In genomic region chr7:2215851-2216250, GRCh38 we compare ENCODE assay signal across 25 cellular contexts. TPM values are rescaled to one million over a fixed set of nuclear protein-coding genes. Genes with fewer than 3 reads are reported as not detected.
A peak's percentile ranks its signal among the peaks of the same experiment; 100 is the strongest.
DNase-seq lines count a peak whose midpoint lies in the region; ATAC-seq and TF ChIP-seq lines count a peak whose summit lies in the region.
"Had no signal": no experiment of that assay in that cellular context is flagged by ENCODE, and none has a peak within 500 bp of the region (broad histone marks: within the 10 kb centered on the region; RNA-seq: fewer than 3 reads in every experiment).

No MANE protein-coding gene starts in this region.

- DNase-seq in Right ventricle myocardium inferior (ENCODE audit: missing footprints) (peak; percentile 67), heart right ventricle (no peak), T-helper 17 cell (no peak), osteoblast (ENCODE audit: insufficient read length, low spot score, missing footprints) (peak; percentile 77), uterus (no peak)
- DNase-seq in Jurkat, Clone E6-1 (ENCODE audit: low read depth, low spot score): peak; percentile 28
- DNase-seq: AML-193; C1 segment of cervical spinal cord; CD4-positive, alpha-beta memory T cell; COR-L47; DMS53; GM23248; H9; NCI-H1105; NCI-H146; NCI-H1930; NCI-H2107; NCI-H446; NCI-H524 treated with DMSO at 0.1 percent for 48 hours; NCI-H774; PC-3; SHP77 had no signal

- H3K79me2 ChIP-seq in osteoblast (ENCODE audit: insufficient read depth, low read length): peaks cover 2% of the 10 kb centered on the region

- no peak overlapping the region for H3K4me3 ChIP-seq in heart right ventricle
- no peak overlapping the region for H3K4me3 ChIP-seq in Jurkat, Clone E6-1 (ENCODE audit: low read length)
- no peak overlapping the region for H3K4me3 ChIP-seq in osteoblast (ENCODE audit: insufficient read depth, low read length)
- H3K4me3 ChIP-seq in uterus: no peak overlapping the region
- H3K4me3 ChIP-seq: A549, GM23248 had no signal

- no peak overlapping the region for H3K4me3 Mint-ChIP-seq in T-helper 17 cell
- H3K4me3 Mint-ChIP-seq: CD4-positive, alpha-beta memory T cell; H9 had no signal

- H3K27me3 Mint-ChIP-seq in T-helper 17 cell: no peaks in the 10 kb centered on the region
- H3K27me3 Mint-ChIP-seq: CD4-positive, alpha-beta memory T cell had no signal

- no peak for TF ChIP-seq POLR2A in uterus (IDR thresholded peaks at IDR 0.05)

- H3K9me3 ChIP-seq in heart right ventricle: peaks cover 0 to 3% (median 0%) of the 10 kb centered on the region in 11 donors
- no peaks in the 10 kb centered on the region for H3K9me3 ChIP-seq in T-helper 17 cell (ENCODE audit: control insufficient read depth, low read length, poor library complexity, severe bottlenecking)
- no peaks in the 10 kb centered on the region for H3K9me3 ChIP-seq in osteoblast (ENCODE audit: low read depth, low read length)
- no peaks in the 10 kb centered on the region for H3K9me3 ChIP-seq in uterus
- H3K9me3 ChIP-seq: A549 had no signal

- peak overlapping the region; percentile 53 for H3K27ac Mint-ChIP-seq in T-helper 17 cell

- no peak for TF ChIP-seq CTCF in heart right ventricle (IDR thresholded peaks at IDR 0.05)
- TF ChIP-seq CTCF in osteoblast (IDR thresholded peaks at IDR 0.05; ENCODE audit: extremely low read depth, low read depth, low read length): no peak
- TF ChIP-seq CTCF in uterus (IDR thresholded peaks at IDR 0.05): no peak

- H3K4me1 Mint-ChIP-seq in T-helper 17 cell: peaks cover 21% of the 10 kb centered on the region
- H3K4me1 Mint-ChIP-seq: H9 had no signal

- no peak for ATAC-seq in Right ventricle myocardium inferior
- ATAC-seq in heart right ventricle: no peak
- ATAC-seq in T-helper 17 cell: no peak
- no peak for ATAC-seq in GM21526 (IDR thresholded peaks at IDR 0.05; ENCODE audit: low FRiP score, unreplicated experiment)
- ATAC-seq: A549 had no signal

- H3K27ac ChIP-seq in heart right ventricle: no peak overlapping the region
- no peak overlapping the region for H3K27ac ChIP-seq in osteoblast (ENCODE audit: low read depth, low read length)
- H3K27ac ChIP-seq in uterus: no peak overlapping the region
- H3K27ac ChIP-seq: A549, GM23248, KMS-11 had no signal

- H2AFZ ChIP-seq in osteoblast (ENCODE audit: low read length): no peak overlapping the region
- H2AFZ ChIP-seq: GM23248 had no signal

- H3K4me1 ChIP-seq in heart right ventricle: peaks cover 0 to 27% (median 10%) of the 10 kb centered on the region in 9 donors
- no peaks in the 10 kb centered on the region for H3K4me1 ChIP-seq in osteoblast (ENCODE audit: insufficient read depth, low read length)
- no peaks in the 10 kb centered on the region for H3K4me1 ChIP-seq in uterus
- H3K4me1 ChIP-seq: A549 had no signal

- H3K36me3 ChIP-seq in heart right ventricle (peaks cover 0 to 95% (median 29%) of the 10 kb centered on the region in 9 donors), osteoblast (ENCODE audit: insufficient read depth, low read length) (peaks cover 26% of the 10 kb centered on the region), uterus (no peaks in the 10 kb centered on the region)

- 95 to 96% methylated on average over 17 of the region's 17 CpGs for WGBS in heart right ventricle, 2 donors

- H3K27me3 ChIP-seq in heart right ventricle: no peaks in the 10 kb centered on the region
- no peaks in the 10 kb centered on the region for H3K27me3 ChIP-seq in osteoblast (ENCODE audit: insufficient read depth, low read length)
- no peaks in the 10 kb centered on the region for H3K27me3 ChIP-seq in uterus

- H4K20me1 ChIP-seq in osteoblast (ENCODE audit: insufficient read depth, low read length): peaks cover 5% of the 10 kb centered on the region

- no peak overlapping the region for H3K4me2 ChIP-seq in osteoblast (ENCODE audit: insufficient read depth, low read length)
- H3K4me2 ChIP-seq: A549, KMS-11 had no signal

- peaks cover 21% of the 10 kb centered on the region for H3K36me3 Mint-ChIP-seq in T-helper 17 cell (ENCODE audit: low read depth)

- intact Hi-C loops in Right ventricle myocardium inferior (cut with DNase I): loop anchor here (10.0 kb wide), 1 partner anchor 321 kb away; no protein-coding TSS in a partner anchor
- intact Hi-C loops in heart right ventricle (cut with DNase I): loop anchor here in 1 of 10 donors (10.0 kb wide), 1 partner anchor 641 kb away; the partner anchor contains the start of gene PSMG3
- intact Hi-C loops in uterus (cut with DNase I; ENCODE audit: low total_unique reads): no loop called here

RNA-seq across cellular contexts. Expression of gene MAD1L1, which starts 16.9 kb away (rescaled TPM):
- 19.1 TPM for total RNA-seq in Right ventricle myocardium inferior
- total RNA-seq in heart right ventricle: 10 to 100 TPM; 13.8 to 22.4 (median 18.7) TPM
- 10 to 100 TPM; 30.4 to 46.8 TPM for polyA plus RNA-seq in heart right ventricle
- 35.2 TPM for polyA plus RNA-seq in Jurkat, Clone E6-1 (2012; ENCODE audit: insufficient read depth, insufficient read length)
- 100 to 1,000 TPM in 1 of 2 donors, 10 to 100 TPM in 1; 81.3 to 115 TPM for total RNA-seq in T-helper 17 cell
- total RNA-seq in osteoblast: 66.2 and 72.2 TPM in 2 replicates
- total RNA-seq in uterus: 10 to 100 TPM; 13.3 to 37.4 (median 33.1) TPM

RNA-seq across cellular contexts. Expression of gene MRM2, which starts 26.2 kb away (rescaled TPM):
- total RNA-seq in Right ventricle myocardium inferior (20.7 TPM), heart right ventricle (10 to 100 TPM; 16.5 to 22.2 (median 19.6) TPM), T-helper 17 cell (1 to 10 TPM; 4.1 to 4.2 TPM), osteoblast (21.4 and 21.5 TPM in 2 replicates), uterus (10 to 100 TPM in 2 of 4 donors, 1 to 10 TPM in 2; 2.1 to 29.4 (median 12.8) TPM)
- polyA plus RNA-seq in heart right ventricle: 10 to 100 TPM; 14.2 to 25.0 TPM
- polyA plus RNA-seq in Jurkat, Clone E6-1 (2012; ENCODE audit: insufficient read depth, insufficient read length): 63.9 TPM

RNA-seq across cellular contexts. Expression of gene NUDT1, which starts 26.2 kb away (rescaled TPM):
- total RNA-seq in Right ventricle myocardium inferior: 13.6 TPM
- total RNA-seq in heart right ventricle: 10 to 100 TPM in 8 of 10 donors, 1 to 10 TPM in 2; 7.7 to 15.8 (median 11.9) TPM
- 10 to 100 TPM; 16.1 to 35.8 TPM for polyA plus RNA-seq in heart right ventricle
- 403 TPM for polyA plus RNA-seq in Jurkat, Clone E6-1 (2012; ENCODE audit: insufficient read depth, insufficient read length)
- total RNA-seq in T-helper 17 cell: 10 to 100 TPM; 12.7 to 16.2 TPM
- total RNA-seq in osteoblast: 18.5 and 21.8 TPM in 2 replicates
- 10 to 100 TPM in 1 of 4 donors, 1 to 10 TPM in 2, not detected in 1; 2.4 to 13.1 (median 7.6) TPM for total RNA-seq in uterus

Comparison
In these comparisons a context has a peak if more than half of its experiments do, and no peak if none do; other contexts are left out.
1. DNase-seq: peak in Right ventricle myocardium inferior (single experiment), Jurkat, Clone E6-1 (single experiment) and osteoblast (single experiment); none in heart right ventricle (0 of 2), T-helper 17 cell (0 of 3) and uterus (0 of 2).